ENCODE assay signal across 34 cellular contexts in the genomic region with DNA sequence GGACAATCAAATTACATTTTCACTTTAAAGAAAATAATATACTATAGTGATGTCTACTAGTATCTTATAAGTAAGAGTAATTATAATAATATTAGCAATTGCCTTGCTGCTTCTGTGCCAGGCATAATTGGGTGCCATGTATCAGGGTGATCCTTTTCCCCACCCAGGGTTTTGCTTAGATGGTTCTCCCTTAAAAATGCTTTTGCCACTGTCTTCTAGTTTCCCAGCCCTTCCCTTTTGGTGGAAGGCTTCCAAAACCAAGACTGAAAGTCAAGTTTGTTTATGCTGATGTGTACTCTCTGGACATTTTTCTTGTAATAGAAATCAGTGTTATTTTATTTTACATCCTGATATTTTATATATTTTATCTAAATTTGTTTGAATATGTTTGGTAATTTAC.
A peak's percentile ranks its signal among the peaks of the same experiment; 100 is the strongest.
DNase-seq lines count a peak whose midpoint lies in the region; ATAC-seq, FAIRE-seq and TF ChIP-seq lines count a peak whose summit lies in the region.
"Had no signal": no experiment of that assay in that cellular context is flagged by ENCODE, and none has a peak within 500 bp of the region (broad histone marks: within the 10 kb centered on the region; RNA-seq: fewer than 3 reads in every experiment).

No MANE protein-coding gene starts in this region.

- H3K9ac ChIP-seq in fibroblast of lung (ENCODE audit: insufficient read depth, low read length) = no peak overlapping the region
- H3K9ac ChIP-seq: parathyroid adenoma had no signal

- H4K20me1 ChIP-seq in fibroblast of lung (ENCODE audit: control insufficient read depth, extremely low read depth, insufficient read depth, low read length) = no peaks in the 10 kb centered on the region

- H3K4me1 ChIP-seq in ACC112 (ENCODE audit: control insufficient read depth, insufficient read depth, low read length, unreplicated experiment) (peaks cover 61% of the 10 kb centered on the region), fibroblast of lung (ENCODE audit: control insufficient read depth, extremely low read depth, insufficient read depth, low read length) (no peaks in the 10 kb centered on the region), left lung (no peaks in the 10 kb centered on the region), pancreas (no peaks in the 10 kb centered on the region)
- H3K4me1 ChIP-seq: parathyroid adenoma, Peyer's patch, SJCRH30 had no signal

- no peak for TF ChIP-seq CTCF in fibroblast of lung (conservative IDR thresholded peaks at IDR 0.05 in 1 of 2, IDR thresholded peaks at IDR 0.05 in 1 of 2; ENCODE audit: low read depth in 1 of 2, low read length in 2 of 2)
- no peak for TF ChIP-seq CTCF in left lung (IDR thresholded peaks at IDR 0.05)
- TF ChIP-seq CTCF in pancreas (IDR thresholded peaks at IDR 0.05) = no peak

- H3K27me3 ChIP-seq in ACC112 (ENCODE audit: insufficient read depth, low read length) (no peaks in the 10 kb centered on the region), fibroblast of lung (ENCODE audit: control insufficient read depth, insufficient read depth, low read length) (no peaks in the 10 kb centered on the region), left lung (no peaks in the 10 kb centered on the region), pancreas (peaks cover 0 to 7% (median 0%) of the 10 kb centered on the region in 4 donors)
- H3K27me3 ChIP-seq: ascending aorta, cardiac muscle cell, Peyer's patch, SJCRH30 had no signal

- DNase-seq in OCI-M1 (lab: John Stamatoyannopoulos, UW) (peak; percentile 75), fibroblast of lung (ENCODE audit: low read depth in 2 of 2) (peak in 1 of 2 donors; percentile 73), skeletal muscle cell (ENCODE audit: low read depth) (peak; percentile 26), left lung (no peak), pancreas (no peak)
- DNase-seq: activated CD4-positive, alpha-beta T cell treated with anti-CD3 and anti-CD28 coated beads, Interleukin-2, amount 10 ng/mL, durations not matched to agents 24 days and 14 days; activated CD8-positive, alpha-beta memory T cell treated with anti-CD3 and anti-CD28 coated beads for 24 hours; activated effector memory CD4-positive, alpha-beta T cell treated with Interleukin-2 at 50 U/mL for 16 hours; activated T-cell treated with anti-CD3 and anti-CD28 coated beads for 4 hours; cortex of kidney; DMS79 treated with DMSO at 0.1 percent for 48 hours; erythroblast; hippocampal formation; NCI-H1436 treated with DMSO at 0.1 percent for 48 hours; NCI-H2081 treated with DMSO at 0.1 percent for 48 hours; NCI-H226; NCI-H526 treated with DMSO at 0.1 percent for 48 hours; Peyer's patch; retina; SJCRH30; stimulated activated CD4-positive, alpha-beta T cell treated with anti-CD3 and anti-CD28 coated beads, Interleukin-1b, Interleukin-23, amount 100 ng/mL, for 48 hours; stimulated activated CD8-positive, alpha-beta memory T cell treated with anti-CD3 and anti-CD28 coated beads, Interleukin-4, amount 100 ng/mL, for 48 hours; stimulated activated naive CD8-positive, alpha-beta T cell treated with anti-CD3 and anti-CD28 coated beads, Interleukin-15, amount 100 ng/mL, for 72 hours; trophoblast cell had no signal

- FAIRE-seq in pancreas (lab: Jason Lieb, UNC) = no peak

- H3K4me2 ChIP-seq in fibroblast of lung (ENCODE audit: extremely low read depth, insufficient read depth, low read length) = peak overlapping the region; percentile 72

- ATAC-seq in left lung = no peak
- ATAC-seq in HG03432 (IDR thresholded peaks at IDR 0.05; ENCODE audit: unreplicated experiment) = no peak
- no peak for ATAC-seq in pancreas
- ATAC-seq in SK-N-SH treated with all-trans-retinoic acid at 6 μM for 48 hours = no peak
- ATAC-seq: activated naive CD4-positive, alpha-beta T cell treated with anti-CD3 and anti-CD28 coated beads, Interleukin-2, amount 50 U/mL, for 72 hours; stimulated activated naive CD8-positive, alpha-beta T cell treated with anti-CD3 and anti-CD28 coated beads, Interleukin-15, amount 100 ng/mL, for 72 hours; WTC11 had no signal

- H3K79me2 ChIP-seq in ACC112 (ENCODE audit: control insufficient read depth, insufficient read depth, low read length, unreplicated experiment) (peaks cover 35% of the 10 kb centered on the region), fibroblast of lung (ENCODE audit: control insufficient read depth, insufficient read depth, low read length) (no peaks in the 10 kb centered on the region)
- H3K79me2 ChIP-seq: parathyroid adenoma had no signal

- H3K4me3 ChIP-seq in ACC112 (ENCODE audit: low read depth, low read length) (peak overlapping the region; percentile 69), fibroblast of lung (replicated peaks in 1 of 4; ENCODE audit: control extremely low read depth in 1 of 4, insufficient read depth in 1 of 4, low read depth in 3 of 4, low read length in 4 of 4) (no peak overlapping the region), skeletal muscle cell (ENCODE audit: low read depth, low read length) (no peak overlapping the region), left lung (no peak overlapping the region), pancreas (no peak overlapping the region)
- H3K4me3 ChIP-seq: cardiac muscle cell, Peyer's patch, SJCRH30 had no signal

- intact Hi-C loops in left lung (cut with DNase I) = no loop called here
- intact Hi-C loops in pancreas (cut with DNase I) = no loop called here

- no peaks in the 10 kb centered on the region for H3K36me3 ChIP-seq in ACC112 (ENCODE audit: insufficient read depth, low read length)
- H3K36me3 ChIP-seq in fibroblast of lung (ENCODE audit: control insufficient read depth, insufficient read depth, low read length) = no peaks in the 10 kb centered on the region
- H3K36me3 ChIP-seq in left lung = no peaks in the 10 kb centered on the region
- no peaks in the 10 kb centered on the region for H3K36me3 ChIP-seq in pancreas
- H3K36me3 ChIP-seq: ascending aorta, cardiac muscle cell, Peyer's patch, SJCRH30 had no signal

- no peak overlapping the region for H2AFZ ChIP-seq in ACC112 (ENCODE audit: low read length, unreplicated experiment)
- no peak overlapping the region for H2AFZ ChIP-seq in fibroblast of lung (ENCODE audit: low read length)
- H2AFZ ChIP-seq: parathyroid adenoma had no signal

- no peaks in the 10 kb centered on the region for H3K9me3 ChIP-seq in fibroblast of lung (ENCODE audit: control insufficient read depth, insufficient read depth, low read depth, low read length)
- H3K9me3 ChIP-seq in left lung = no peaks in the 10 kb centered on the region
- H3K9me3 ChIP-seq in pancreas = no peaks in the 10 kb centered on the region
- H3K9me3 ChIP-seq: ascending aorta, Peyer's patch, SJCRH30 had no signal

- H3K27ac ChIP-seq in ACC112 (ENCODE audit: low read depth, low read length) (peak overlapping the region; percentile 86), fibroblast of lung (ENCODE audit: insufficient read depth, low read length) (no peak overlapping the region), left lung (no peak overlapping the region), pancreas (no peak overlapping the region)
- H3K27ac ChIP-seq: 22Rv1, C4-2B, cardiac muscle cell, parathyroid adenoma, Peyer's patch, SJCRH30 had no signal

TF ChIP-seq in SK-N-SH treated with all-trans-retinoic acid at 6 μM for 48 hours, 23 proteins besides CTCF, POLR2A, EP300 and RAD21:
- TF ChIP-seq ZFP3 (CRISPR knock-in tag; IDR thresholded peaks at IDR 0.05) (no peak), ZNF565 (CRISPR knock-in tag; conservative IDR thresholded peaks at IDR 0.05; ENCODE audit: low read depth) (no peak), OSR1 (CRISPR knock-in tag; IDR thresholded peaks at IDR 0.05) (no peak), ESRRG (CRISPR knock-in tag; IDR thresholded peaks at IDR 0.05) (no peak), SNAI2 (CRISPR knock-in tag; IDR thresholded peaks at IDR 0.05) (no peak), ZNF70 (CRISPR knock-in tag; IDR thresholded peaks at IDR 0.05) (no peak), ARNTL (CRISPR knock-in tag; IDR thresholded peaks at IDR 0.05; ENCODE audit: borderline replicate concordance, low read depth) (no peak), RARB (CRISPR knock-in tag; IDR thresholded peaks at IDR 0.05) (no peak), ISL1 (CRISPR knock-in tag; IDR thresholded peaks at IDR 0.05) (no peak)
- TF ChIP-seq, protein P1, sequence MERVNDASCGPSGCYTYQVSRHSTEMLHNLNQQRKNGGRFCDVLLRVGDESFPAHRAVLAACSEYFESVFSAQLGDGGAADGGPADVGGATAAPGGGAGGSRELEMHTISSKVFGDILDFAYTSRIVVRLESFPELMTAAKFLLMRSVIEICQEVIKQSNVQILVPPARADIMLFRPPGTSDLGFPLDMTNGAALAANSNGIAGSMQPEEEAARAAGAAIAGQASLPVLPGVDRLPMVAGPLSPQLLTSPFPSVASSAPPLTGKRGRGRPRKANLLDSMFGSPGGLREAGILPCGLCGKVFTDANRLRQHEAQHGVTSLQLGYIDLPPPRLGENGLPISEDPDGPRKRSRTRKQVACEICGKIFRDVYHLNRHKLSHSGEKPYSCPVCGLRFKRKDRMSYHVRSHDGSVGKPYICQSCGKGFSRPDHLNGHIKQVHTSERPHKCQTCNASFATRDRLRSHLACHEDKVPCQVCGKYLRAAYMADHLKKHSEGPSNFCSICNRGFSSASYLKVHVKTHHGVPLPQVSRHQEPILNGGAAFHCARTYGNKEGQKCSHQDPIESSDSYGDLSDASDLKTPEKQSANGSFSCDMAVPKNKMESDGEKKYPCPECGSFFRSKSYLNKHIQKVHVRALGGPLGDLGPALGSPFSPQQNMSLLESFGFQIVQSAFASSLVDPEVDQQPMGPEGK (CRISPR knock-in tag; IDR thresholded peaks at IDR 0.05; ENCODE audit: borderline replicate concordance) = no peak

Comparison
In these comparisons a context has a peak if more than half of its experiments do, and no peak if none do; other contexts are left out.
1. DNase-seq: peak in OCI-M1 (single experiment) and skeletal muscle cell (single experiment); none in left lung (0 of 2) and pancreas (0 of 6).